Comparison of ENCODE assay signal across 10 cellular contexts in genomic region chr3:143158549-143158988, GRCh38. TPM values are rescaled to one million over a fixed set of nuclear protein-coding genes. Genes with fewer than 3 reads are reported as not detected.
DNase-seq lines count a peak whose midpoint lies in the region; ATAC-seq, FAIRE-seq and TF ChIP-seq lines count a peak whose summit lies in the region.
"Had no signal": no experiment of that assay in that cellular context is flagged by ENCODE, and none has a peak within 500 bp of the region (broad histone marks: within the 10 kb centered on the region; RNA-seq: fewer than 3 reads in every experiment).

No MANE protein-coding gene starts in this region.

- H3K9ac ChIP-seq in endothelial cell of umbilical vein (replicated peaks; ENCODE audit: extremely low read depth, insufficient read depth, low read length), result no peak overlapping the region
- H3K9ac ChIP-seq in colonic mucosa (ENCODE audit: low read depth in 2 of 2, low read length in 2 of 2), result no peak overlapping the region

- POLR2A ChIA-PET in endothelial cell of umbilical vein (lab: Charles Lee), result no interaction called here

- no peak for TF ChIP-seq POLR2A in endothelial cell of umbilical vein (IDR thresholded peaks at IDR 0.05; ENCODE audit: low read depth, low read length)
- no peak for TF ChIP-seq POLR2A in vagina (IDR thresholded peaks at IDR 0.05)

- H4K20me1 ChIP-seq in endothelial cell of umbilical vein (replicated peaks; ENCODE audit: control insufficient read depth, extremely low read depth, insufficient read depth, low read length), result no peaks in the 10 kb centered on the region

- ATAC-seq in GM19328 (IDR thresholded peaks at IDR 0.05; ENCODE audit: unreplicated experiment) (peak; percentile 58), HG03095 (IDR thresholded peaks at IDR 0.05; ENCODE audit: unreplicated experiment) (peak; percentile 85)

- H3K79me2 ChIP-seq in endothelial cell of umbilical vein (ENCODE audit: control insufficient read depth, insufficient read depth, low read length), result no peaks in the 10 kb centered on the region

- H3K27me3 ChIP-seq in endothelial cell of umbilical vein (ENCODE audit: control insufficient read depth in 2 of 2, insufficient read depth in 2 of 2, low read length in 2 of 2), result no peaks in the 10 kb centered on the region
- H3K27me3 ChIP-seq in vagina, result no peaks in the 10 kb centered on the region
- no peaks in the 10 kb centered on the region for H3K27me3 ChIP-seq in colonic mucosa

- BruUV-seq in endothelial cell of umbilical vein (replicated peaks; lab: Mats Ljungman, UMichigan), result no TSS peak

- peak; percentile 35 for DNase-seq in GM03348 (ENCODE audit: low spot score)
- no peak for DNase-seq in endothelial cell of umbilical vein (ENCODE audit: low read depth, low spot score)
- no peak for DNase-seq in stimulated activated naive CD4-positive, alpha-beta T cell treated with Interleukin-2 at 50 U/mL for 16 hours (lab: John Stamatoyannopoulos, UW)
- no peak for DNase-seq in vagina (ENCODE audit: extremely low spot score in 2 of 2)
- DNase-seq in colonic mucosa, result no peak
- DNase-seq in NCI-H2196 treated with DMSO at 0.1 percent for 48 hours (lab: John Stamatoyannopoulos, UW; ENCODE audit: unreplicated experiment), result no peak
- DNase-seq: lower lobe of right lung, NCI-H774 had no signal

- CTCF ChIA-PET in endothelial cell of umbilical vein (lab: Charles Lee), result interaction anchor here (0.9 kb wide), 1 partner anchor 9 kb away, joined by 4 read pairs; no protein-coding TSS in a partner anchor

- FAIRE-seq in endothelial cell of umbilical vein (lab: Jason Lieb, UNC), result peak; percentile 43

- H3K4me3 ChIP-seq in endothelial cell of umbilical vein (replicated peaks in 1 of 3; ENCODE audit: insufficient read depth in 1 of 3, low read depth in 1 of 3, low read length in 3 of 3) (no peak overlapping the region), vagina (no peak overlapping the region), colonic mucosa (no peak overlapping the region)
- H3K4me3 ChIP-seq: lower lobe of right lung had no signal

- H3K4me2 ChIP-seq in endothelial cell of umbilical vein (ENCODE audit: insufficient read depth, low read length), result no peak overlapping the region

- H3K27ac ChIP-seq in endothelial cell of umbilical vein (ENCODE audit: insufficient read depth, low read depth, low read length) (no peak overlapping the region), vagina (no peak overlapping the region), colonic mucosa (no peak overlapping the region)
- H3K27ac ChIP-seq: lower lobe of right lung had no signal

- peaks cover 2% of the 10 kb centered on the region for H3K4me1 ChIP-seq in endothelial cell of umbilical vein (ENCODE audit: control insufficient read depth, extremely low read depth, insufficient read depth, low read length)
- H3K4me1 ChIP-seq in vagina, result no peaks in the 10 kb centered on the region
- no peaks in the 10 kb centered on the region for H3K4me1 ChIP-seq in colonic mucosa
- H3K4me1 ChIP-seq: lower lobe of right lung had no signal

- intact Hi-C loops in endothelial cell of umbilical vein (cut with micrococcal nuclease), result no loop called here
- intact Hi-C loops in vagina (cut with DNase I), result no loop called here
- intact Hi-C loops in colonic mucosa (cut with DNase I), result no loop called here

- no peaks in the 10 kb centered on the region for H3K9me1 ChIP-seq in endothelial cell of umbilical vein (replicated peaks; ENCODE audit: control insufficient read depth, extremely low read depth, insufficient read depth, low read length)

- H2AFZ ChIP-seq in endothelial cell of umbilical vein (ENCODE audit: low read depth, low read length), result no peak overlapping the region

- H3K36me3 ChIP-seq in endothelial cell of umbilical vein (ENCODE audit: control insufficient read depth in 2 of 2, extremely low read depth in 1 of 2, insufficient read depth in 2 of 2, low read length in 2 of 2), result no peaks in the 10 kb centered on the region
- no peaks in the 10 kb centered on the region for H3K36me3 ChIP-seq in vagina
- no peaks in the 10 kb centered on the region for H3K36me3 ChIP-seq in colonic mucosa
- H3K36me3 ChIP-seq: lower lobe of right lung had no signal

- dilution Hi-C loops in endothelial cell of umbilical vein (cut with MboI; ENCODE audit: extremely low pct_ligation_motif_present, low sequenced_read_pairs), result no loop called here

- H3K9me3 ChIP-seq in endothelial cell of umbilical vein (replicated peaks; ENCODE audit: control insufficient read depth, insufficient read depth, low read length), result no peaks in the 10 kb centered on the region
- no peaks in the 10 kb centered on the region for H3K9me3 ChIP-seq in vagina
- H3K9me3 ChIP-seq in colonic mucosa, result no peaks in the 10 kb centered on the region
- H3K9me3 ChIP-seq: lower lobe of right lung had no signal

- TF ChIP-seq CTCF in endothelial cell of umbilical vein (IDR thresholded peaks at IDR 0.05; ENCODE audit: extremely low read depth in 1 of 2, insufficient read depth in 1 of 2, low read depth in 1 of 2, low read length in 2 of 2), result no peak
- no peak for TF ChIP-seq CTCF in vagina (IDR thresholded peaks at IDR 0.05)
- no peak for TF ChIP-seq CTCF in colonic mucosa (IDR thresholded peaks at IDR 0.05)

TF ChIP-seq in endothelial cell of umbilical vein, 7 proteins besides CTCF, POLR2A, EP300 and RAD21:
- TF ChIP-seq JUN (IDR thresholded peaks at IDR 0.05; ENCODE audit: borderline replicate concordance, insufficient read depth, insufficient read length, low read depth), result no peak
- TF ChIP-seq EZH2 (IDR thresholded peaks at IDR 0.05; ENCODE audit: borderline replicate concordance, low read depth, low read length, severe bottlenecking), result no peak
- no peak for TF ChIP-seq MAX (IDR thresholded peaks at IDR 0.05; ENCODE audit: insufficient read depth, insufficient read length)
- TF ChIP-seq MYC (IDR thresholded peaks at IDR 0.05; ENCODE audit: low read depth, low read length), result no peak
- no peak for TF ChIP-seq GATA2 (IDR thresholded peaks at IDR 0.05; ENCODE audit: insufficient read depth, insufficient read length, low read depth, low read length)
- no peak for TF ChIP-seq POLR2AphosphoS5 (IDR thresholded peaks at IDR 0.05; ENCODE audit: insufficient read depth, low read depth, low read length)
- no peak for TF ChIP-seq FOS (IDR thresholded peaks at IDR 0.05; ENCODE audit: borderline replicate concordance, insufficient read depth, low read length)

RNA-seq across cellular contexts. Expression of gene CHST2, which starts 39.0 kb away (rescaled TPM):
- total RNA-seq in endothelial cell of umbilical vein (2.5 and 6.5 TPM in 2 replicates), vagina (12.5 TPM), colonic mucosa (1 to 10 TPM; 1.8 to 2.5 TPM)
- polyA plus RNA-seq in endothelial cell of umbilical vein, result 4.3 and 5.2 TPM in 2 replicates
- 2.4 and 3.8 TPM in 2 replicates for polyA plus RNA-seq in endothelial cell of umbilical vein (2011; cell fraction: cytosol; rRNA removed)
- polyA plus RNA-seq in endothelial cell of umbilical vein (2011; cell fraction: nucleus; rRNA removed), result 2.0 and 2.8 TPM in 2 replicates
- 9.8 and 10.6 TPM in 2 replicates for polyA plus RNA-seq in endothelial cell of umbilical vein (2012)
- 3.1 and 3.8 TPM in 2 replicates for polyA minus RNA-seq in endothelial cell of umbilical vein
- polyA minus RNA-seq in endothelial cell of umbilical vein (2011; cell fraction: cytosol; rRNA and poly(A)+ RNA removed), result not detected
- 1.4 and 3.0 TPM in 2 replicates for polyA minus RNA-seq in endothelial cell of umbilical vein (2011; cell fraction: nucleus; rRNA and poly(A)+ RNA removed)
